Comparison of ENCODE assay signal across 1 cellular context in genomic region chr22:41468381-41469217, GRCh38.
A peak's percentile ranks its signal among the peaks of the same experiment; 100 is the strongest.
TF ChIP-seq lines count a peak whose summit lies in the region.

Gene ACO2, plus strand, starts transcription at chr22:41469117. Its CDS starts 30 bp downstream, at chr22:41469147.
Gene PHF5A, minus strand, starts transcription at chr22:41468692. Its CDS starts 39 bp downstream, at chr22:41468653.

TF ChIP-seq in GM12878, 131 proteins besides CTCF, POLR2A, EP300 and RAD21 (continued from another document and continues in another):
- TF ChIP-seq BCL3 (IDR thresholded peaks at IDR 0.05; ENCODE audit: borderline replicate concordance, insufficient read depth, low read depth, low read length, poor library complexity, severe bottlenecking) (no peak), IRF5 (IDR thresholded peaks at IDR 0.05; ENCODE audit: borderline replicate concordance) (peak; percentile 70; the same call in 1 of the 2 replicates), RCOR1 (conservative IDR thresholded peaks at IDR 0.05; ENCODE audit: low read depth, low read length) (0 out of 2 replicates have a peak, but pooled peaks have one; percentile 43), MLLT1 (IDR thresholded peaks at IDR 0.05) (peak; percentile 56), FOS (IDR thresholded peaks at IDR 0.05; ENCODE audit: borderline replicate concordance, extremely low read depth, insufficient read length) (no peak), YBX1 (IDR thresholded peaks at IDR 0.05) (no peak), POLR2AphosphoS2 (IDR thresholded peaks at IDR 0.05; ENCODE audit: low read depth, low read length) (no peak), NR2C1 (IDR thresholded peaks at IDR 0.05) (peak; percentile 98), ZSCAN29 (IDR thresholded peaks at IDR 0.05) (no peak), CHD1 (IDR thresholded peaks at IDR 0.05; ENCODE audit: low read depth, low read length) (no peak), GATAD2B (conservative IDR thresholded peaks at IDR 0.05; ENCODE audit: low read depth) (peak; percentile 62), MYC (IDR thresholded peaks at IDR 0.05; ENCODE audit: insufficient read depth, insufficient read length, insufficient replicate concordance, low read length, severe bottlenecking) (peak; percentile 33), REST (IDR thresholded peaks at IDR 0.05; ENCODE audit: low read depth, low read length) (no peak), ZNF592 (IDR thresholded peaks at IDR 0.05) (no peak), FOXM1 (IDR thresholded peaks at IDR 0.05; ENCODE audit: low read depth, low read length) (no peak), ZNF217 (IDR thresholded peaks at IDR 0.05) (no peak), TARDBP (IDR thresholded peaks at IDR 0.05; ENCODE audit: borderline replicate concordance) (no peak), IRF3 (IDR thresholded peaks at IDR 0.05) (no peak), JUNB (IDR thresholded peaks at IDR 0.05) (no peak), SMARCA5 (IDR thresholded peaks at IDR 0.05) (no peak), MYB (IDR thresholded peaks at IDR 0.05; ENCODE audit: borderline replicate concordance, low read depth, low read length) (peak; percentile 36; the same call in 1 of the 2 replicates), TCF7 (IDR thresholded peaks at IDR 0.05; ENCODE audit: borderline replicate concordance) (no peak), EZH2 (IDR thresholded peaks at IDR 0.05; ENCODE audit: borderline replicate concordance, control insufficient read depth, low read depth, low read length) (no peak), ETV6 (conservative IDR thresholded peaks at IDR 0.05 in 1 of 2, IDR thresholded peaks at IDR 0.05 in 1 of 2; ENCODE audit: borderline replicate concordance in 1 of 2, low read depth in 1 of 2) (no peak), TCF3 (IDR thresholded peaks at IDR 0.05; ENCODE audit: borderline replicate concordance, insufficient read depth, low read depth, low read length) (no peak), USF2 (IDR thresholded peaks at IDR 0.05; ENCODE audit: borderline replicate concordance, low read depth, low read length) (no peak), RBBP5 (conservative IDR thresholded peaks at IDR 0.05) (no peak), KLF5 (IDR thresholded peaks at IDR 0.05; ENCODE audit: partially characterized antibody) (peak; percentile 81), ELK1 (IDR thresholded peaks at IDR 0.05; ENCODE audit: low read depth, low read length) (peak; percentile 95), CBX5 (IDR thresholded peaks at IDR 0.05; ENCODE audit: low read depth) (no peak), NFXL1 (IDR thresholded peaks at IDR 0.05; ENCODE audit: borderline replicate concordance) (no peak), PBX3 (IDR thresholded peaks at IDR 0.05; ENCODE audit: insufficient replicate concordance, low read depth, low read length) (peak; percentile 89), RFX5 (IDR thresholded peaks at IDR 0.05; ENCODE audit: low read depth, low read length) (peak; percentile 10; the same call in 1 of the 2 replicates), SIX5 (IDR thresholded peaks at IDR 0.05; ENCODE audit: low read depth, low read length, severe bottlenecking) (peak; percentile 52), PRDM15 (CRISPR knock-in tag; IDR thresholded peaks at IDR 0.05) (no peak), NBN (IDR thresholded peaks at IDR 0.05) (peak; percentile 95)
